16 cellular contexts compared by ENCODE assay signal in genomic region chr11:101974255-101974654, GRCh38. TPM values are rescaled to one million over a fixed set of nuclear protein-coding genes. Genes with fewer than 3 reads are reported as not detected.
DNase-seq lines count a peak whose midpoint lies in the region; ATAC-seq and TF ChIP-seq lines count a peak whose summit lies in the region.
"Had no signal": no experiment of that assay in that cellular context is flagged by ENCODE, and none has a peak within 500 bp of the region (broad histone marks: within the 10 kb centered on the region; RNA-seq: fewer than 3 reads in every experiment).

No MANE protein-coding gene starts in this region.

- H3K18ac ChIP-seq in trophoblast cell (ENCODE audit: low read length) = no peak overlapping the region

- H3K9me3 ChIP-seq in adipocyte (ENCODE audit: control insufficient read depth, low read length) (no peaks in the 10 kb centered on the region), BE2C (peaks cover 4% of the 10 kb centered on the region; the same call in 1 of the 2 replicates), trophoblast cell (ENCODE audit: insufficient read depth, low read depth, low read length) (no peaks in the 10 kb centered on the region)
- H3K9me3 ChIP-seq: uterus had no signal

- no peaks in the 10 kb centered on the region for H3K4me1 ChIP-seq in adipocyte (ENCODE audit: control insufficient read depth, insufficient read depth, low read length)
- no peaks in the 10 kb centered on the region for H3K4me1 ChIP-seq in foreskin keratinocyte
- no peaks in the 10 kb centered on the region for H3K4me1 ChIP-seq in BE2C
- H3K4me1 ChIP-seq in trophoblast cell (ENCODE audit: control insufficient read depth in 1 of 2, insufficient read depth in 2 of 2, low read length in 2 of 2) = no peaks in the 10 kb centered on the region
- H3K4me1 ChIP-seq: uterus had no signal

- no peak overlapping the region for H3K4me2 ChIP-seq in trophoblast cell (ENCODE audit: low read length)

- H2AFZ ChIP-seq in trophoblast cell (ENCODE audit: insufficient read depth, low read length, poor library complexity) = no peak overlapping the region

- H3K27me3 ChIP-seq in adipocyte (replicated peaks; ENCODE audit: control insufficient read depth, insufficient read depth, low read length) = no peaks in the 10 kb centered on the region
- H3K27me3 ChIP-seq in foreskin keratinocyte = no peaks in the 10 kb centered on the region
- H3K27me3 ChIP-seq in BE2C = no peaks in the 10 kb centered on the region
- no peaks in the 10 kb centered on the region for H3K27me3 ChIP-seq in trophoblast cell (ENCODE audit: insufficient read depth, low read length)
- H3K27me3 ChIP-seq: uterus had no signal

- CTCF ChIA-PET in AG04449 (lab: Yijun Ruan, JAX) = interaction anchor here (0.7 to 5.0 kb wide), 11 partner anchors 9 to 127 kb away, joined by 3 to 69 read pairs (median 5); no protein-coding TSS in a partner anchor

- TF ChIP-seq CTCF in AG04449 (IDR thresholded peaks at IDR 0.05; ENCODE audit: insufficient read depth, low read length, missing control alignments) (peak; percentile 5), HFF-Myc (IDR thresholded peaks at IDR 0.05; ENCODE audit: low read depth, low read length, missing control alignments) (no peak), foreskin keratinocyte (conservative IDR thresholded peaks at IDR 0.05) (peak; percentile 41), BE2C (IDR thresholded peaks at IDR 0.05; ENCODE audit: low read depth, low read length) (no peak)

- no peak overlapping the region for H2BK5ac ChIP-seq in trophoblast cell (ENCODE audit: low read depth, low read length, poor library complexity)

- no peak overlapping the region for H3K4me3 ChIP-seq in AG04449 (ENCODE audit: low read depth, low read length)
- no peak overlapping the region for H3K4me3 ChIP-seq in HFF-Myc (replicated peaks; ENCODE audit: low read depth, low read length)
- no peak overlapping the region for H3K4me3 ChIP-seq in adipocyte (ENCODE audit: low read length)
- no peak overlapping the region for H3K4me3 ChIP-seq in BE2C (ENCODE audit: low read depth, low read length)
- H3K4me3 ChIP-seq in trophoblast cell (ENCODE audit: low read depth, low read length) = no peak overlapping the region
- H3K4me3 ChIP-seq: uterus had no signal

- H3K23ac ChIP-seq in trophoblast cell (ENCODE audit: low read length) = no peak overlapping the region

- no peak overlapping the region for H2BK12ac ChIP-seq in trophoblast cell (ENCODE audit: low read length)

- DNase-seq in AG04449 (ENCODE audit: low read depth, low spot score) (no peak), HFF-Myc (ENCODE audit: extremely low read depth, low read depth) (peak; percentile 2), adipocyte (ENCODE audit: low read depth) (peak; percentile 68), foreskin keratinocyte (no peak), BE2C (no peak), islet precursor cell (no peak), trophoblast cell (no peak)
- DNase-seq: activated CD8-positive, alpha-beta memory T cell treated with anti-CD3 and anti-CD28 coated beads, Interleukin-2, amount 10 ng/mL, durations not matched to agents 7 days and 5 days; activated naive CD4-positive, alpha-beta T cell treated with Interleukin-2 at 50 U/mL for 16 hours; CD4-positive, CD25-positive, alpha-beta regulatory T cell; NCI-H146; SIG-M5; stimulated activated CD4-positive, alpha-beta T cell treated with anti-CD3 and anti-CD28 coated beads, Interleukin-2, amount 100 ng/mL, for 24 hours; uterus had no signal

- no peak overlapping the region for H4K12ac ChIP-seq in trophoblast cell (ENCODE audit: low read depth, low read length)

- no peaks in the 10 kb centered on the region for H3K79me2 ChIP-seq in trophoblast cell (ENCODE audit: control insufficient read depth, insufficient read depth, low read length, poor library complexity)

- ATAC-seq in foreskin keratinocyte (no peak), HG03196 (IDR thresholded peaks at IDR 0.05; ENCODE audit: unreplicated experiment) (no peak)
- ATAC-seq: activated CD8-positive, alpha-beta memory T cell treated with anti-CD3 and anti-CD28 coated beads, Interleukin-2, amount 10 ng/mL, durations not matched to agents 7 days and 5 days had no signal

- H3K9ac ChIP-seq in adipocyte (ENCODE audit: low read length) = no peak overlapping the region
- no peak overlapping the region for H3K9ac ChIP-seq in trophoblast cell (ENCODE audit: low read length)

- peaks cover 10% of the 10 kb centered on the region for H3K36me3 ChIP-seq in adipocyte (ENCODE audit: control insufficient read depth, insufficient read depth, low read length, severe bottlenecking)
- no peaks in the 10 kb centered on the region for H3K36me3 ChIP-seq in BE2C
- H3K36me3 ChIP-seq in trophoblast cell (ENCODE audit: control insufficient read depth in 1 of 2, insufficient read depth in 2 of 2, low read length in 2 of 2) = no peaks in the 10 kb centered on the region
- H3K36me3 ChIP-seq: uterus had no signal

- H2BK120ac ChIP-seq in trophoblast cell (ENCODE audit: insufficient read depth, low read length, poor library complexity) = no peak overlapping the region

- H4K91ac ChIP-seq in trophoblast cell (ENCODE audit: low read depth, low read length) = no peak overlapping the region

- H3K4ac ChIP-seq in trophoblast cell (ENCODE audit: low read depth, low read length) = no peak overlapping the region

- H3K27ac ChIP-seq in foreskin keratinocyte (no peak overlapping the region), trophoblast cell (ENCODE audit: low read depth, low read length) (no peak overlapping the region)
- H3K27ac ChIP-seq: uterus had no signal

- POLR2A ChIA-PET in AG04449 (lab: Yijun Ruan, JAX) = no interaction called here

- H3K14ac ChIP-seq in trophoblast cell (ENCODE audit: low read length) = no peak overlapping the region

- WGBS in trophoblast cell (ENCODE audit: extremely low coverage, insufficient coverage, insufficient read length) = no CpG with 5 or more reads among the region's 2 CpGs

- H2AK5ac ChIP-seq in trophoblast cell (ENCODE audit: low read length) = no peak overlapping the region

- H4K8ac ChIP-seq in trophoblast cell (ENCODE audit: low read depth, low read length) = no peak overlapping the region

- H3K79me1 ChIP-seq in trophoblast cell (ENCODE audit: low read length) = no peaks in the 10 kb centered on the region

RNA-seq across cellular contexts. Expression of gene ANGPTL5, which starts 57.9 kb away (rescaled TPM):
- total RNA-seq in foreskin keratinocyte = not detected in 2 replicates
- not detected in 2 replicates for polyA plus RNA-seq in foreskin keratinocyte
- polyA plus RNA-seq in BE2C (2012; ENCODE audit: insufficient read depth, insufficient read length, low read depth) = not detected
- 0.08 TPM in 2 replicates for polyA plus RNA-seq in trophoblast cell (2013)
- total RNA-seq: activated CD8-positive, alpha-beta memory T cell treated with anti-CD3 and anti-CD28 coated beads, Interleukin-2, amount 10 ng/mL, durations not matched to agents 7 days and 5 days; bronchial epithelial cell; CD4-positive, CD25-positive, alpha-beta regulatory T cell had no signal

RNA-seq across cellular contexts. Expression of gene CEP126, which starts 59.4 kb away (rescaled TPM):
- total RNA-seq in foreskin keratinocyte = 1.2 and 1.7 TPM in 2 replicates
- 0.74 and 1.2 TPM in 2 replicates for polyA plus RNA-seq in foreskin keratinocyte
- polyA plus RNA-seq in BE2C (2012; ENCODE audit: insufficient read depth, insufficient read length, low read depth) = 0.43 TPM
- 0.71 and 0.74 TPM in 2 replicates for polyA plus RNA-seq in trophoblast cell (2013)

Comparison
In these comparisons a context has a peak if more than half of its experiments do, and no peak if none do; other contexts are left out.
1. DNase-seq: peak in HFF-Myc (single experiment) and adipocyte (single experiment); none in AG04449 (single experiment), foreskin keratinocyte (0 of 2), BE2C (single experiment), islet precursor cell (single experiment) and trophoblast cell (0 of 2).
2. CTCF ChIP-seq: peak in AG04449 (single experiment) and foreskin keratinocyte (single experiment); none in HFF-Myc (single experiment) and BE2C (single experiment).